In the genomic region with DNA sequence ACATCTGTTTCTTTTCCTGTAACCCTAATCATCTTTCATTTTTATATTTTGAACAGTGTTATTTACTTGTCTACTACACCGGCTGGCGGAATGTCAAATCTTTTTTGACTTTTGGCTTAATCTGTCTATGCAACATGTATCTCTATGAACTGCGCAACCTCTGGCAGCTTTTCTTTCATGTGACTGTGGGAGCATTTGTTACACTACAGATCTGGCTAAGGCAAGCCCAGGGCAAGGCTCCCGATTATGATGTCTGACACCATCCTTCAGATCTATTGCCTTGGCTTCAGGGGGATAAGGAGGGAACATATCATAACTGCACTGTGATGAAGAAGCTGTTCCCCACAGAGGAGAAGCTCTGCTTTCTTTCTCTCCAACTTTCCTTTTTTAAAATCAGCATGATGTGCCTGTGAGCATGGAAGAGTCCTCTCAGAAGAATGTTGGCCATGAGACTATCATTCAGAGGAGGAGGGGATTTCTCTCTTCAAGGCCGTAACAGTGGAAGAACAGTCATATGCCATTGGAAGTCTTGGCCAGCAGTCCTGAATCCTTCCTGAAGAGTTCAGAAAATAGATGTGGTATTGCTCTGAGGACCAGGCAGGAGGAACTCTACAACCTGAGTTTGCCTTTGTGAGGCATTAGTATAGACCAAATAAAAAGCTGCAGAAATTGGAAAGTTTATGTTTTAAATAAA, we compare ENCODE assay signal across 25 cellular contexts.
A peak's percentile ranks its signal among the peaks of the same experiment; 100 is the strongest.
DNase-seq lines count a peak whose midpoint lies in the region; ATAC-seq and TF ChIP-seq lines count a peak whose summit lies in the region.
"Had no signal": no experiment of that assay in that cellular context is flagged by ENCODE, and none has a peak within 500 bp of the region (broad histone marks: within the 10 kb centered on the region; RNA-seq: fewer than 3 reads in every experiment).

No MANE protein-coding gene starts in this region.

- no peak overlapping the region for H3K27ac Mint-ChIP-seq in activated CD8-positive, alpha-beta memory T cell treated with anti-CD3 and anti-CD28 coated beads, Interleukin-2, amount 10 ng/mL, durations not matched to agents 7 days and 5 days
- H3K27ac Mint-ChIP-seq: activated CD4-positive, alpha-beta T cell treated with anti-CD3 and anti-CD28 coated beads, Interleukin-2, amount 10 ng/mL, durations not matched to agents 24 days and 14 days; activated naive CD8-positive, alpha-beta T cell; activated T-helper 17 cell treated with anti-CD3 and anti-CD28 coated beads, Interleukin-2, amount 50 U/mL, for 72 hours; endodermal cell had no signal

- H3K18ac ChIP-seq in mesenchymal stem cell (ENCODE audit: low read depth in 1 of 2, low read length in 2 of 2), result no peak overlapping the region

- no peak overlapping the region for H3K4me2 ChIP-seq in mesenchymal stem cell (ENCODE audit: low read length, poor library complexity, severe bottlenecking)

- peaks cover 15% of the 10 kb centered on the region for H3K36me3 Mint-ChIP-seq in activated CD8-positive, alpha-beta memory T cell treated with anti-CD3 and anti-CD28 coated beads, Interleukin-2, amount 10 ng/mL, durations not matched to agents 7 days and 5 days

- no peak overlapping the region for H2AK5ac ChIP-seq in mesenchymal stem cell (ENCODE audit: low read length, severe bottlenecking)

- H3K14ac ChIP-seq in mesenchymal stem cell (ENCODE audit: low read length in 2 of 2), result no peak overlapping the region

- H3K23ac ChIP-seq in mesenchymal stem cell (ENCODE audit: low read length in 2 of 2), result no peak overlapping the region

- H2BK15ac ChIP-seq in mesenchymal stem cell (ENCODE audit: low read depth, poor library complexity, severe bottlenecking), result no peak overlapping the region

- no peaks in the 10 kb centered on the region for H3K9me3 ChIP-seq in mesenchymal stem cell (ENCODE audit: control insufficient read depth, low read length)
- H3K9me3 ChIP-seq in tibial artery, result no peaks in the 10 kb centered on the region
- H3K9me3 ChIP-seq: BE2C, lower lobe of right lung had no signal

- DNase-seq in Right ventricle myocardium inferior (ENCODE audit: missing footprints) (no peak), cardiac septum (ENCODE audit: low spot score) (no peak), fibroblast of pulmonary artery (ENCODE audit: low read depth) (peak; percentile 31), mesenchymal stem cell (no peak), tibial artery (peak; percentile 31 to 40), activated T-cell treated with anti-CD3 and anti-CD28 coated beads for 4 hours (no peak)
- no peak for DNase-seq in activated CD8-positive, alpha-beta memory T cell treated with anti-CD3 and anti-CD28 coated beads, Interleukin-2, amount 10 ng/mL, durations not matched to agents 7 days and 5 days
- DNase-seq: activated CD4-positive, alpha-beta T cell treated with anti-CD3 and anti-CD28 coated beads, Interleukin-2, amount 10 ng/mL, durations not matched to agents 24 days and 14 days; BE2C; DMS79; endodermal cell; hypothalamus; Karpas-422; lower lobe of right lung; NCI-H1048; NCI-H187; NCI-H2227 treated with DMSO at 0.1 percent for 48 hours; NCI-H774; OCI-M1; retina; SIG-M5; T-helper 1 cell had no signal

- no peak overlapping the region for H3K4me3 Mint-ChIP-seq in activated CD8-positive, alpha-beta memory T cell treated with anti-CD3 and anti-CD28 coated beads, Interleukin-2, amount 10 ng/mL, durations not matched to agents 7 days and 5 days
- H3K4me3 Mint-ChIP-seq: activated CD4-positive, alpha-beta T cell treated with anti-CD3 and anti-CD28 coated beads, Interleukin-2, amount 10 ng/mL, durations not matched to agents 24 days and 14 days; activated naive CD8-positive, alpha-beta T cell; activated T-helper 17 cell treated with anti-CD3 and anti-CD28 coated beads, Interleukin-2, amount 50 U/mL, for 72 hours; endodermal cell had no signal

- no peaks in the 10 kb centered on the region for H3K4me1 ChIP-seq in mesenchymal stem cell (ENCODE audit: control insufficient read depth, insufficient read depth, low read depth, low read length)
- H3K4me1 ChIP-seq in tibial artery, result peaks cover 0 to 7% (median 0%) of the 10 kb centered on the region in 4 donors
- H3K4me1 ChIP-seq: BE2C had no signal

- H2AFZ ChIP-seq in mesenchymal stem cell (ENCODE audit: low read depth, low read length), result no peak overlapping the region

- ATAC-seq in Right ventricle myocardium inferior (peak; percentile 91), HG02642 (IDR thresholded peaks at IDR 0.05; ENCODE audit: poor library complexity, unreplicated experiment) (no peak)
- no peak for ATAC-seq in activated CD8-positive, alpha-beta memory T cell treated with anti-CD3 and anti-CD28 coated beads, Interleukin-2, amount 10 ng/mL, durations not matched to agents 7 days and 5 days
- ATAC-seq: activated T-helper 17 cell treated with anti-CD3 and anti-CD28 coated beads, Interleukin-2, amount 50 U/mL, for 72 hours; lower lobe of right lung had no signal

- H4K8ac ChIP-seq in mesenchymal stem cell (ENCODE audit: low read length), result no peak overlapping the region

- peak overlapping the region; percentile 79 for H3K9ac ChIP-seq in mesenchymal stem cell (ENCODE audit: low read length)

- no peak overlapping the region for H2BK120ac ChIP-seq in mesenchymal stem cell (ENCODE audit: low read depth, low read length)

- H3K9me3 Mint-ChIP-seq in activated CD8-positive, alpha-beta memory T cell treated with anti-CD3 and anti-CD28 coated beads, Interleukin-2, amount 10 ng/mL, durations not matched to agents 7 days and 5 days (ENCODE audit: low read depth), result no peaks in the 10 kb centered on the region
- H3K9me3 Mint-ChIP-seq: activated CD4-positive, alpha-beta T cell treated with anti-CD3 and anti-CD28 coated beads, Interleukin-2, amount 10 ng/mL, durations not matched to agents 24 days and 14 days; activated T-helper 17 cell treated with anti-CD3 and anti-CD28 coated beads, Interleukin-2, amount 50 U/mL, for 72 hours had no signal

- H3K27ac ChIP-seq in mesenchymal stem cell (ENCODE audit: low read length, poor library complexity, severe bottlenecking) (no peak overlapping the region), tibial artery (no peak overlapping the region)
- H3K27ac ChIP-seq: lower lobe of right lung had no signal

- intact Hi-C loops in Right ventricle myocardium inferior (cut with DNase I) (no loop called here), cardiac septum (cut with DNase I) (no loop called here), tibial artery (cut with DNase I; ENCODE audit: low total_unique reads) (no loop called here)

- CTCF ChIA-PET in activated CD8-positive, alpha-beta memory T cell treated with anti-CD3 and anti-CD28 coated beads, Interleukin-2, amount 10 ng/mL, durations not matched to agents 7 days and 5 days (lab: Charles Lee), result no interaction called here

- 78% methylated on average over 5 of the region's 5 CpGs for WGBS in mesenchymal stem cell

- no peak overlapping the region for H2BK12ac ChIP-seq in mesenchymal stem cell (ENCODE audit: low read length in 2 of 2)

- TF ChIP-seq CTCF in fibroblast of pulmonary artery (IDR thresholded peaks at IDR 0.05; ENCODE audit: low read length, missing control alignments) (no peak), tibial artery (IDR thresholded peaks at IDR 0.05) (no peak)

- H3K36me3 ChIP-seq in mesenchymal stem cell (ENCODE audit: control insufficient read depth in 1 of 2, insufficient read depth in 2 of 2, low read depth in 1 of 2, low read length in 2 of 2), result peaks cover 0 to 10% of the 10 kb centered on the region in 2 experiments
- peaks cover under 1 to 17% (median 3%) of the 10 kb centered on the region in 3 donors for H3K36me3 ChIP-seq in tibial artery

- H4K91ac ChIP-seq in mesenchymal stem cell (ENCODE audit: low read length), result no peak overlapping the region

- H3K27me3 ChIP-seq in mesenchymal stem cell (ENCODE audit: control insufficient read depth in 1 of 2, insufficient read depth in 1 of 2, low read length in 2 of 2) (no peaks in the 10 kb centered on the region), tibial artery (no peaks in the 10 kb centered on the region)
- H3K27me3 ChIP-seq: BE2C had no signal

- H2BK5ac ChIP-seq in mesenchymal stem cell (ENCODE audit: low read depth, low read length, poor library complexity, severe bottlenecking), result no peak overlapping the region

- H3K4me1 Mint-ChIP-seq in activated CD8-positive, alpha-beta memory T cell treated with anti-CD3 and anti-CD28 coated beads, Interleukin-2, amount 10 ng/mL, durations not matched to agents 7 days and 5 days, result peaks cover 17% of the 10 kb centered on the region
- H3K4me1 Mint-ChIP-seq: activated CD4-positive, alpha-beta T cell treated with anti-CD3 and anti-CD28 coated beads, Interleukin-2, amount 10 ng/mL, durations not matched to agents 24 days and 14 days had no signal

- no peaks in the 10 kb centered on the region for H3K79me1 ChIP-seq in mesenchymal stem cell (replicated peaks; ENCODE audit: low read length, poor library complexity, severe bottlenecking)

- no peaks in the 10 kb centered on the region for H3K27me3 Mint-ChIP-seq in activated CD8-positive, alpha-beta memory T cell treated with anti-CD3 and anti-CD28 coated beads, Interleukin-2, amount 10 ng/mL, durations not matched to agents 7 days and 5 days
- H3K27me3 Mint-ChIP-seq: activated CD4-positive, alpha-beta T cell treated with anti-CD3 and anti-CD28 coated beads, Interleukin-2, amount 10 ng/mL, durations not matched to agents 24 days and 14 days; activated naive CD8-positive, alpha-beta T cell; activated T-helper 17 cell treated with anti-CD3 and anti-CD28 coated beads, Interleukin-2, amount 50 U/mL, for 72 hours had no signal

- no peak overlapping the region for H3K4me3 ChIP-seq in fibroblast of pulmonary artery (replicated peaks; ENCODE audit: low read depth, low read length)
- no peak overlapping the region for H3K4me3 ChIP-seq in mesenchymal stem cell (ENCODE audit: insufficient read depth in 1 of 2, low read depth in 1 of 2, low read length in 2 of 2)
- H3K4me3 ChIP-seq in tibial artery, result no peak overlapping the region
- H3K4me3 ChIP-seq: lower lobe of right lung had no signal

- no peak overlapping the region for H3K4ac ChIP-seq in mesenchymal stem cell (ENCODE audit: low read depth in 1 of 2, low read length in 2 of 2)

Comparison
In these comparisons a context has a peak if more than half of its experiments do, and no peak if none do; other contexts are left out.
1. DNase-seq: peak in fibroblast of pulmonary artery (single experiment) and tibial artery (2 of 2); none in Right ventricle myocardium inferior (single experiment), cardiac septum (single experiment), mesenchymal stem cell (single experiment), activated T-cell treated with anti-CD3 and anti-CD28 coated beads for 4 hours (single experiment) and activated CD8-positive, alpha-beta memory T cell treated with anti-CD3 and anti-CD28 coated beads, Interleukin-2, amount 10 ng/mL, durations not matched to agents 7 days and 5 days (single experiment).